ENCODE assay signal across 11 cellular contexts in the genomic region with DNA sequence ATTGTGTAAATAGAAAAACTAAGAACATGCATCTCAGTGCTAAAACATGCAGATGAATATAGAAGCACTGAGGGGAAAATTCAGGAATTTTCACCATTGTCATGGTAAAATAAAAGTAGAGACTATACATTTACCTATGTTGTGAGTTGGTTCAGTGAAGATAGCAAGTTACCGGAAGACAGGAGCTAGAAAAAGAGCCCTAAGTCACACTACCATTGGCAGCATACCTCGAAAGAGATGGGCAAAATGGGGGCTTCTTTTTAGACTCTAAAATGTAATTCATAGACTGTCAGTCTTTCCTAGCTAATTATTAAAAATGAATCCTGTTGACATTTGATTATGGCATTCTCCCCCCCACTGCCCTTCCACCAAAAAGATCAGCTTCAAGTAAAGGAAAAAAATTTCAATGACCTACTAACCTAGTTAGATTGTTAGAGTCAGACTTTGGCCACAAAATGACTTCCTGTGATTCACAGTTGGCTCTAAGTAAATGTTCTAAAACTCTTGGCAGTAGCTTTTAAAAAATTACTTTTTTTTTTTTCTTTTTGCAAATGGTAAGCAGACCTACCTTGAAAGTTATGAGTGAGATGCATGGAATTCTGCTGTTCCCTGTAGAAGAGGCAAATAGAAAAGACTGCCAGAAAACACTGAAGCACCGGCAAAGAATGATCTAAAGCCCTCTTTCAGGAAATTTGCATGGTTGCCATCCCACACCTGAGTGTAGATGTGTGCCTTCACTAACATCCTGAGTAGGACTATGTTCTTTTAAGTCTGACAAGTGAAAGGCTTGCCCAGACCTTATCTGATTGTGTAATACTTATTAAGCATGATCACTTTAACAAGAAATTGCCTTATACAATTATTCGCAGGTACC. TPM values are rescaled to one million over a fixed set of nuclear protein-coding genes. Genes with fewer than 3 reads are reported as not detected.
DNase-seq lines count a peak whose midpoint lies in the region; ATAC-seq and TF ChIP-seq lines count a peak whose summit lies in the region.
"Had no signal": no experiment of that assay in that cellular context is flagged by ENCODE, and none has a peak within 500 bp of the region (broad histone marks: within the 10 kb centered on the region; RNA-seq: fewer than 3 reads in every experiment).

No MANE protein-coding gene starts in this region.

- no peaks in the 10 kb centered on the region for H4K20me1 ChIP-seq in Karpas-422 (ENCODE audit: insufficient read depth, low read depth, low read length)

- no peaks in the 10 kb centered on the region for H3K79me2 ChIP-seq in Karpas-422 (ENCODE audit: low read length)

- H2AFZ ChIP-seq in Karpas-422 (ENCODE audit: low read length), result no peak overlapping the region

- H3K4me1 Mint-ChIP-seq in activated T-helper 2 cell treated with anti-CD3 and anti-CD28 coated beads, Interferon-gamma antibody, Interleukin-2, Interleukin-4, amounts not matched to agents 10 μg/mL and 5 μg/mL and 100 μg/mL, durations not matched to agents 14 hours and 24 hours and 36 hours (ENCODE audit: low read depth), result no peaks in the 10 kb centered on the region
- H3K4me1 Mint-ChIP-seq: stimulated activated memory B cell treated with anti-CD40 and anti-IgM and Interleukin-4, amounts not matched to agents 10 μg/mL and 1 μg/mL and 100 μg/mL, for 72 hours had no signal

- H3K9me2 ChIP-seq in Karpas-422 (replicated peaks; ENCODE audit: insufficient read depth, low read length), result no peaks in the 10 kb centered on the region

- H3K36me3 ChIP-seq in left lung (no peaks in the 10 kb centered on the region), Karpas-422 (ENCODE audit: insufficient read depth, low read length) (no peaks in the 10 kb centered on the region)
- H3K36me3 ChIP-seq: heart left ventricle had no signal

- H3K27ac ChIP-seq in left lung (no peak overlapping the region), Karpas-422 (ENCODE audit: low read length) (no peak overlapping the region)
- H3K27ac ChIP-seq: heart left ventricle had no signal

- ATAC-seq in left lung (peak; percentile 77), HG03460 (IDR thresholded peaks at IDR 0.05; ENCODE audit: unreplicated experiment) (no peak)
- ATAC-seq: GM12878; stimulated activated memory B cell treated with anti-CD40 and anti-IgM and Interleukin-4, amounts not matched to agents 10 μg/mL and 1 μg/mL and 100 μg/mL, for 72 hours had no signal

- no peak overlapping the region for H3K9ac ChIP-seq in Karpas-422 (ENCODE audit: low read length)

- no peak overlapping the region for H3K4me2 ChIP-seq in Karpas-422 (ENCODE audit: low read depth, low read length, poor library complexity, severe bottlenecking)

- H3K27ac Mint-ChIP-seq in activated T-helper 2 cell treated with anti-CD3 and anti-CD28 coated beads, Interferon-gamma antibody, Interleukin-2, Interleukin-4, amounts not matched to agents 10 μg/mL and 5 μg/mL and 100 μg/mL, durations not matched to agents 14 hours and 24 hours and 36 hours, result no peak overlapping the region
- H3K27ac Mint-ChIP-seq: stimulated activated memory B cell treated with anti-CD40 and anti-IgM and Interleukin-4, amounts not matched to agents 10 μg/mL and 1 μg/mL and 100 μg/mL, for 72 hours had no signal

- intact Hi-C loops in left lung (cut with DNase I), result no loop called here
- intact Hi-C loops in activated T-helper 2 cell treated with anti-CD3 and anti-CD28 coated beads, Interferon-gamma antibody, Interleukin-2, Interleukin-4, amounts not matched to agents 10 μg/mL and 5 μg/mL and 100 μg/mL, durations not matched to agents 14 hours and 24 hours and 36 hours (cut with micrococcal nuclease), result no loop called here

- no peaks in the 10 kb centered on the region for H3K36me3 Mint-ChIP-seq in activated T-helper 2 cell treated with anti-CD3 and anti-CD28 coated beads, Interferon-gamma antibody, Interleukin-2, Interleukin-4, amounts not matched to agents 10 μg/mL and 5 μg/mL and 100 μg/mL, durations not matched to agents 14 hours and 24 hours and 36 hours (ENCODE audit: low read depth)
- H3K36me3 Mint-ChIP-seq: stimulated activated memory B cell treated with anti-CD40 and anti-IgM and Interleukin-4, amounts not matched to agents 10 μg/mL and 1 μg/mL and 100 μg/mL, for 72 hours had no signal

- DNase-seq in AG20443 (ENCODE audit: low spot score), result peak; percentile 55
- DNase-seq in M059J (ENCODE audit: low read depth), result peak; percentile 76
- DNase-seq in cerebellum (ENCODE audit: low spot score), result peak; percentile 10
- DNase-seq in left lung, result no peak
- no peak for DNase-seq in activated T-helper 2 cell treated with anti-CD3 and anti-CD28 coated beads, Interferon-gamma antibody, Interleukin-2, Interleukin-4, amounts not matched to agents 10 μg/mL and 5 μg/mL and 100 μg/mL, durations not matched to agents 14 hours and 24 hours and 36 hours (ENCODE audit: low spot score)
- DNase-seq in NCI-H345 treated with DMSO at 0.1 percent for 48 hours (lab: John Stamatoyannopoulos, UW; ENCODE audit: unreplicated experiment), result no peak
- DNase-seq in Karpas-422, result no peak
- DNase-seq: heart left ventricle had no signal

- H3K4me3 Mint-ChIP-seq in activated T-helper 2 cell treated with anti-CD3 and anti-CD28 coated beads, Interferon-gamma antibody, Interleukin-2, Interleukin-4, amounts not matched to agents 10 μg/mL and 5 μg/mL and 100 μg/mL, durations not matched to agents 14 hours and 24 hours and 36 hours (ENCODE audit: low read depth), result no peak overlapping the region
- H3K4me3 Mint-ChIP-seq: stimulated activated memory B cell treated with anti-CD40 and anti-IgM and Interleukin-4, amounts not matched to agents 10 μg/mL and 1 μg/mL and 100 μg/mL, for 72 hours had no signal

- H3K9me3 ChIP-seq in left lung (no peaks in the 10 kb centered on the region), Karpas-422 (ENCODE audit: low read length) (no peaks in the 10 kb centered on the region)

- TF ChIP-seq CTCF in left lung (IDR thresholded peaks at IDR 0.05), result no peak

- H3K4me3 ChIP-seq in left lung (no peak overlapping the region), Karpas-422 (ENCODE audit: low read length) (no peak overlapping the region)
- H3K4me3 ChIP-seq: GM12878, heart left ventricle had no signal

- H3K27me3 ChIP-seq in left lung (no peaks in the 10 kb centered on the region), Karpas-422 (ENCODE audit: low read length) (no peaks in the 10 kb centered on the region)
- H3K27me3 ChIP-seq: heart left ventricle had no signal

- H3K4me1 ChIP-seq in left lung (no peaks in the 10 kb centered on the region), Karpas-422 (ENCODE audit: low read length) (no peaks in the 10 kb centered on the region)

- H3K27me3 Mint-ChIP-seq in activated T-helper 2 cell treated with anti-CD3 and anti-CD28 coated beads, Interferon-gamma antibody, Interleukin-2, Interleukin-4, amounts not matched to agents 10 μg/mL and 5 μg/mL and 100 μg/mL, durations not matched to agents 14 hours and 24 hours and 36 hours (ENCODE audit: low read depth), result peaks cover 14% of the 10 kb centered on the region

- no peaks in the 10 kb centered on the region for H3K9me3 Mint-ChIP-seq in activated T-helper 2 cell treated with anti-CD3 and anti-CD28 coated beads, Interferon-gamma antibody, Interleukin-2, Interleukin-4, amounts not matched to agents 10 μg/mL and 5 μg/mL and 100 μg/mL, durations not matched to agents 14 hours and 24 hours and 36 hours
- H3K9me3 Mint-ChIP-seq: stimulated activated memory B cell treated with anti-CD40 and anti-IgM and Interleukin-4, amounts not matched to agents 10 μg/mL and 1 μg/mL and 100 μg/mL, for 72 hours had no signal

RNA-seq across cellular contexts. Expression of a gene that starts 26.4 kb away (rescaled TPM):
- total RNA-seq in M059J (2014; rRNA removed; shearing (Covaris generic)), result 22.0 and 23.5 TPM in 2 replicates
- total RNA-seq in cerebellum (0.64 TPM), left lung (10 to 100 TPM; 23.5 to 23.6 TPM)
- total RNA-seq in activated T-helper 2 cell treated with anti-CD3 and anti-CD28 coated beads, Interferon-gamma antibody, Interleukin-2, Interleukin-4, amounts not matched to agents 10 μg/mL and 5 μg/mL and 100 μg/mL, durations not matched to agents 14 hours and 24 hours and 36 hours, result not detected in 2 replicates
- not detected in 2 replicates for total RNA-seq in Karpas-422 (2014; rRNA removed; shearing (Covaris generic); ENCODE audit: low replicate concordance)

Comparison
In these comparisons a context has a peak if more than half of its experiments do, and no peak if none do; other contexts are left out.
1. DNase-seq: peak in AG20443 (single experiment), M059J (single experiment) and cerebellum (single experiment); none in left lung (0 of 2), activated T-helper 2 cell treated with anti-CD3 and anti-CD28 coated beads, Interferon-gamma antibody, Interleukin-2, Interleukin-4, amounts not matched to agents 10 μg/mL and 5 μg/mL and 100 μg/mL, durations not matched to agents 14 hours and 24 hours and 36 hours (single experiment), NCI-H345 treated with DMSO at 0.1 percent for 48 hours (single experiment) and Karpas-422 (single experiment).
2. RNA of a gene that starts 26.4 kb away (total RNA-seq): 23.5 to 23.6 TPM in left lung and 22.0 to 23.5 TPM in M059J; 0.64 TPM in cerebellum (single experiment), not detected in activated T-helper 2 cell treated with anti-CD3 and anti-CD28 coated beads, Interferon-gamma antibody, Interleukin-2, Interleukin-4, amounts not matched to agents 10 μg/mL and 5 μg/mL and 100 μg/mL, durations not matched to agents 14 hours and 24 hours and 36 hours and not detected in Karpas-422; every median in the first group is over 10 times any median in the second.